Comparison of ENCODE assay signal across 8 cellular contexts in genomic region chr19:13152854-13153626, GRCh38. TPM values are rescaled to one million over a fixed set of nuclear protein-coding genes. Genes with fewer than 3 reads are reported as not detected.
DNase-seq lines count a peak whose midpoint lies in the region; TF ChIP-seq lines count a peak whose summit lies in the region.

No MANE protein-coding gene starts in this region.

- H3K4me3 ChIP-seq in SJSA1 (peak overlapping the region; percentile 76), foreskin fibroblast (ENCODE audit: low read depth in 1 of 2, low read length in 2 of 2) (peak overlapping the region; percentile 77 to 95), neural progenitor cell (peak overlapping the region; percentile 91), stomach smooth muscle (ENCODE audit: low read length in 2 of 2) (peak overlapping the region; percentile 97 to 98)

- H3K4me3 Mint-ChIP-seq in neural progenitor cell = peak overlapping the region; percentile 94

- H4K20me1 ChIP-seq in neural progenitor cell (ENCODE audit: low read depth) = peaks cover 25% of the 10 kb centered on the region

- TF ChIP-seq CTCF in foreskin fibroblast (IDR thresholded peaks at IDR 0.05; ENCODE audit: low read depth, low read length) (peak; percentile 4), neural progenitor cell (IDR thresholded peaks at IDR 0.05) (no peak)

- H3K27me3 ChIP-seq in SJSA1 (replicated peaks) (no peaks in the 10 kb centered on the region), neural progenitor cell (peaks cover 6% of the 10 kb centered on the region), stomach smooth muscle (ENCODE audit: control insufficient read depth in 1 of 2, insufficient read depth in 2 of 2, low read length in 2 of 2) (no peaks in the 10 kb centered on the region)

- H3F3A ChIP-seq in neural progenitor cell (ENCODE audit: low read depth) = peaks cover 48% of the 10 kb centered on the region

- no peak overlapping the region for H2AFZ ChIP-seq in neural progenitor cell (replicated peaks)

- peaks cover 38% of the 10 kb centered on the region for H3K79me2 ChIP-seq in neural progenitor cell (ENCODE audit: low read depth)

- peak overlapping the region; percentile 90 for H3K4me2 ChIP-seq in neural progenitor cell

- DNase-seq in DMS 273 (lab: John Stamatoyannopoulos, UW; ENCODE audit: unreplicated experiment) (peak; percentile 91), GOT3 (lab: John Stamatoyannopoulos, UW) (peak; percentile 97), NAMALWA (ENCODE audit: low spot score) (peak; percentile 97), SJSA1 (ENCODE audit: low read depth in 1 of 2, low spot score in 2 of 2) (peak; percentile 97 to 98), foreskin fibroblast (peak; percentile 95 to 98), neural progenitor cell (ENCODE audit: low spot score) (peak; percentile 97)
- peak; percentile 89 to 97 (median 94) for DNase-seq in activated naive CD4-positive, alpha-beta T cell (lab: John Stamatoyannopoulos, UW)

- H3K9ac ChIP-seq in neural progenitor cell (peak overlapping the region; percentile 87), stomach smooth muscle (ENCODE audit: low read length in 2 of 2) (peak overlapping the region; percentile 95 to 96)

- H3K9me3 Mint-ChIP-seq in neural progenitor cell = no peaks in the 10 kb centered on the region

- H3K27ac Mint-ChIP-seq in neural progenitor cell = peak overlapping the region; percentile 98

- H3K4me1 ChIP-seq in SJSA1 (replicated peaks) = peaks cover 27% of the 10 kb centered on the region
- peaks cover 8% of the 10 kb centered on the region for H3K4me1 ChIP-seq in neural progenitor cell
- H3K4me1 ChIP-seq in stomach smooth muscle (ENCODE audit: control insufficient read depth, insufficient read depth, low read length) = peaks cover 40% of the 10 kb centered on the region

- peaks cover 7% of the 10 kb centered on the region for H3K36me3 Mint-ChIP-seq in neural progenitor cell

- H3K36me3 ChIP-seq in SJSA1 (peaks cover 26% of the 10 kb centered on the region), neural progenitor cell (no peaks in the 10 kb centered on the region), stomach smooth muscle (ENCODE audit: control insufficient read depth in 2 of 2, insufficient read depth in 2 of 2, low read length in 2 of 2) (no peaks in the 10 kb centered on the region)

- H3K27me3 Mint-ChIP-seq in neural progenitor cell (ENCODE audit: insufficient read depth, low read depth) = peaks cover 15% of the 10 kb centered on the region

- H3K9me3 ChIP-seq in SJSA1 (replicated peaks) (no peaks in the 10 kb centered on the region; the same call in 1 of the 2 replicates), neural progenitor cell (ENCODE audit: low read depth) (no peaks in the 10 kb centered on the region), stomach smooth muscle (ENCODE audit: control insufficient read depth in 2 of 2, low read length in 2 of 2) (no peaks in the 10 kb centered on the region)

- H3K27ac ChIP-seq in SJSA1 = peak overlapping the region; percentile 78
- peak overlapping the region; percentile 97 for H3K27ac ChIP-seq in neural progenitor cell
- H3K27ac ChIP-seq in stomach smooth muscle (ENCODE audit: low read length) = peak overlapping the region; percentile 98

- peaks cover 42% of the 10 kb centered on the region for H3K4me1 Mint-ChIP-seq in neural progenitor cell

RNA-seq across cellular contexts. Expression of gene IER2, which starts 2.8 kb away (rescaled TPM):
- 12.3 and 25.5 TPM in 2 replicates for total RNA-seq in SJSA1 (2014; rRNA removed; shearing (Covaris generic))
- 13.7 and 55.4 TPM in 2 replicates for total RNA-seq in neural progenitor cell (ENCODE audit: low replicate concordance)

RNA-seq across cellular contexts. Expression of gene STX10, which starts 2.9 kb away (rescaled TPM):
- total RNA-seq in SJSA1 (2014; rRNA removed; shearing (Covaris generic)) = 106 and 125 TPM in 2 replicates
- 36.5 and 51.2 TPM in 2 replicates for total RNA-seq in neural progenitor cell (ENCODE audit: low replicate concordance)

RNA-seq across cellular contexts. Expression of gene NACC1, which starts 35.0 kb away (rescaled TPM):
- total RNA-seq in SJSA1 (2014; rRNA removed; shearing (Covaris generic)) = 48.9 and 75.9 TPM in 2 replicates
- total RNA-seq in neural progenitor cell (ENCODE audit: low replicate concordance) = 34.7 and 108 TPM in 2 replicates

RNA-seq across cellular contexts. Expression of gene TRMT1, which starts 36.5 kb away (rescaled TPM):
- 29.6 and 49.9 TPM in 2 replicates for total RNA-seq in SJSA1 (2014; rRNA removed; shearing (Covaris generic))
- 30.2 and 49.0 TPM in 2 replicates for total RNA-seq in neural progenitor cell (ENCODE audit: low replicate concordance)

RNA-seq across cellular contexts. Expression of gene LYL1, which starts 50.4 kb away (rescaled TPM):
- total RNA-seq in SJSA1 (2014; rRNA removed; shearing (Covaris generic)) = not detected in 2 replicates
- total RNA-seq in neural progenitor cell (ENCODE audit: low replicate concordance) = 0.88 and 2.2 TPM in 2 replicates

Comparison
In these comparisons a context has a peak if more than half of its experiments do, and no peak if none do; other contexts are left out.
1. Peak in every context shown above with its lines: DNase-seq, H3K4me3 ChIP-seq and H3K27ac ChIP-seq.